10 cellular contexts compared by ENCODE assay signal in genomic region chr7:81299272-81299671, GRCh38.
DNase-seq lines count a peak whose midpoint lies in the region; ATAC-seq and TF ChIP-seq lines count a peak whose summit lies in the region.
"Had no signal": no experiment of that assay in that cellular context is flagged by ENCODE, and none has a peak within 500 bp of the region (broad histone marks: within the 10 kb centered on the region; RNA-seq: fewer than 3 reads in every experiment).

No MANE protein-coding gene starts in this region.

- no peaks in the 10 kb centered on the region for H3K27me3 ChIP-seq in fibroblast of lung (ENCODE audit: control insufficient read depth, insufficient read depth, low read length)
- H3K27me3 ChIP-seq in smooth muscle cell (ENCODE audit: low read depth) = no peaks in the 10 kb centered on the region

- no peaks in the 10 kb centered on the region for H3K27me3 Mint-ChIP-seq in activated CD8-positive, alpha-beta T cell treated with anti-CD3 and anti-CD28 coated beads, Interleukin-2, amount 10 ng/mL, durations not matched to agents 7 days and 5 days (ENCODE audit: low read depth)
- H3K27me3 Mint-ChIP-seq: activated CD4-positive, alpha-beta T cell treated with anti-CD3 and anti-CD28 coated beads, Interleukin-2, amount 10 ng/mL, durations not matched to agents 24 days and 14 days; dendritic cell treated with granulocyte-macrophage colony-stimulating factor and Interleukin-4, amounts not matched to agents 40 ng/mL and 50 ng/mL, for 4 days had no signal

- ATAC-seq in HG03175 (IDR thresholded peaks at IDR 0.05; ENCODE audit: unreplicated experiment) = no peak
- no peak for ATAC-seq in activated CD8-positive, alpha-beta T cell treated with anti-CD3 and anti-CD28 coated beads, Interleukin-2, amount 10 ng/mL, durations not matched to agents 7 days and 5 days

- no peak overlapping the region for H3K27ac Mint-ChIP-seq in activated CD8-positive, alpha-beta T cell treated with anti-CD3 and anti-CD28 coated beads, Interleukin-2, amount 10 ng/mL, durations not matched to agents 7 days and 5 days
- H3K27ac Mint-ChIP-seq: activated CD4-positive, alpha-beta T cell treated with anti-CD3 and anti-CD28 coated beads, Interleukin-2, amount 10 ng/mL, durations not matched to agents 24 days and 14 days; dendritic cell treated with granulocyte-macrophage colony-stimulating factor and Interleukin-4, amounts not matched to agents 40 ng/mL and 50 ng/mL, for 4 days had no signal

- no peak overlapping the region for H3K9ac ChIP-seq in fibroblast of lung (ENCODE audit: insufficient read depth, low read length)
- H3K9ac ChIP-seq in smooth muscle cell (ENCODE audit: low read depth) = peak overlapping the region; percentile 22

- H3K4me3 Mint-ChIP-seq in activated CD8-positive, alpha-beta T cell treated with anti-CD3 and anti-CD28 coated beads, Interleukin-2, amount 10 ng/mL, durations not matched to agents 7 days and 5 days = no peak overlapping the region
- H3K4me3 Mint-ChIP-seq: activated CD4-positive, alpha-beta T cell treated with anti-CD3 and anti-CD28 coated beads, Interleukin-2, amount 10 ng/mL, durations not matched to agents 24 days and 14 days; dendritic cell treated with granulocyte-macrophage colony-stimulating factor and Interleukin-4, amounts not matched to agents 40 ng/mL and 50 ng/mL, for 4 days had no signal

- H3K4me1 Mint-ChIP-seq in activated CD8-positive, alpha-beta T cell treated with anti-CD3 and anti-CD28 coated beads, Interleukin-2, amount 10 ng/mL, durations not matched to agents 7 days and 5 days (ENCODE audit: low read depth) = no peaks in the 10 kb centered on the region
- H3K4me1 Mint-ChIP-seq: activated CD4-positive, alpha-beta T cell treated with anti-CD3 and anti-CD28 coated beads, Interleukin-2, amount 10 ng/mL, durations not matched to agents 24 days and 14 days had no signal

- 0% methylated on average over 3 of the region's 3 CpGs for WGBS in smooth muscle cell (ENCODE audit: low lambda C conversion rate)

- H2AFZ ChIP-seq in fibroblast of lung (ENCODE audit: low read length) = no peak overlapping the region
- H2AFZ ChIP-seq in smooth muscle cell (ENCODE audit: low read depth) = peak overlapping the region; percentile 1

- H3K4me1 ChIP-seq in fibroblast of lung (ENCODE audit: control insufficient read depth, extremely low read depth, insufficient read depth, low read length) = peaks cover 11% of the 10 kb centered on the region
- H3K4me1 ChIP-seq in smooth muscle cell (ENCODE audit: low read depth) = peaks cover 4% of the 10 kb centered on the region

- H3K4me3 ChIP-seq in fibroblast of lung (replicated peaks in 1 of 4; ENCODE audit: control extremely low read depth in 1 of 4, insufficient read depth in 1 of 4, low read depth in 3 of 4, low read length in 4 of 4) = no peak overlapping the region
- H3K4me3 ChIP-seq in smooth muscle cell = peak overlapping the region; percentile 9

- POLR2A ChIA-PET in activated CD8-positive, alpha-beta T cell treated with anti-CD3 and anti-CD28 coated beads, Interleukin-2, amount 10 ng/mL, durations not matched to agents 7 days and 5 days (lab: Charles Lee) = no interaction called here

- H3K9me3 ChIP-seq in fibroblast of lung (ENCODE audit: control insufficient read depth, insufficient read depth, low read depth, low read length) = no peaks in the 10 kb centered on the region
- H3K9me3 ChIP-seq in smooth muscle cell (replicated peaks; ENCODE audit: low read depth) = no peaks in the 10 kb centered on the region

- no peaks in the 10 kb centered on the region for H3K9me3 Mint-ChIP-seq in activated CD8-positive, alpha-beta T cell treated with anti-CD3 and anti-CD28 coated beads, Interleukin-2, amount 10 ng/mL, durations not matched to agents 7 days and 5 days (ENCODE audit: insufficient read depth)
- H3K9me3 Mint-ChIP-seq: activated CD4-positive, alpha-beta T cell treated with anti-CD3 and anti-CD28 coated beads, Interleukin-2, amount 10 ng/mL, durations not matched to agents 24 days and 14 days; dendritic cell treated with granulocyte-macrophage colony-stimulating factor and Interleukin-4, amounts not matched to agents 40 ng/mL and 50 ng/mL, for 4 days had no signal

- H3K4me2 ChIP-seq in fibroblast of lung (ENCODE audit: extremely low read depth, insufficient read depth, low read length) = peak overlapping the region; percentile 67
- peak overlapping the region; percentile 75 for H3K4me2 ChIP-seq in smooth muscle cell

- no peaks in the 10 kb centered on the region for H3K36me3 Mint-ChIP-seq in activated CD8-positive, alpha-beta T cell treated with anti-CD3 and anti-CD28 coated beads, Interleukin-2, amount 10 ng/mL, durations not matched to agents 7 days and 5 days (ENCODE audit: low read depth)

- DNase-seq in HCEC 1CT (peak; percentile 98), RKO (ENCODE audit: low spot score) (peak; percentile 51), fibroblast of lung (ENCODE audit: low read depth in 2 of 2) (peak; percentile 96 to 98), smooth muscle cell (lab: John Stamatoyannopoulos, UW; ENCODE audit: unreplicated experiment) (no peak)
- no peak for DNase-seq in activated CD8-positive, alpha-beta T cell treated with anti-CD3 and anti-CD28 coated beads, Interleukin-2, amount 10 ng/mL, durations not matched to agents 7 days and 5 days
- DNase-seq in stimulated activated CD4-positive, alpha-beta T cell treated with anti-CD3 and anti-CD28 coated beads, Interleukin-2, amount 100 ng/mL, for 24 hours = no peak
- DNase-seq: activated CD4-positive, alpha-beta T cell treated with anti-CD3 and anti-CD28 coated beads, Interleukin-2, amount 10 ng/mL, durations not matched to agents 24 days and 14 days; NCI-H2029 treated with DMSO at 0.1 percent for 48 hours had no signal

- H4K20me1 ChIP-seq in fibroblast of lung (ENCODE audit: control insufficient read depth, extremely low read depth, insufficient read depth, low read length) = no peaks in the 10 kb centered on the region
- no peaks in the 10 kb centered on the region for H4K20me1 ChIP-seq in smooth muscle cell (ENCODE audit: low read depth)

- H3K27ac ChIP-seq in fibroblast of lung (ENCODE audit: insufficient read depth, low read length) (peak overlapping the region; percentile 19), smooth muscle cell (ENCODE audit: low read depth) (peak overlapping the region; percentile 84)

- H3F3A ChIP-seq in smooth muscle cell (ENCODE audit: low read depth) = no peaks in the 10 kb centered on the region

- CTCF ChIA-PET in activated CD8-positive, alpha-beta T cell treated with anti-CD3 and anti-CD28 coated beads, Interleukin-2, amount 10 ng/mL, durations not matched to agents 7 days and 5 days (lab: Charles Lee) = no interaction called here

- TF ChIP-seq CTCF in fibroblast of lung (conservative IDR thresholded peaks at IDR 0.05 in 1 of 2, IDR thresholded peaks at IDR 0.05 in 1 of 2; ENCODE audit: low read depth in 1 of 2, low read length in 2 of 2) (no peak), smooth muscle cell (IDR thresholded peaks at IDR 0.05; ENCODE audit: borderline replicate concordance, insufficient read depth, poor library complexity, severe bottlenecking) (no peak)

- H3K36me3 ChIP-seq in fibroblast of lung (ENCODE audit: control insufficient read depth, insufficient read depth, low read length) (no peaks in the 10 kb centered on the region), smooth muscle cell (ENCODE audit: low read depth) (no peaks in the 10 kb centered on the region)

- H3K79me2 ChIP-seq in fibroblast of lung (ENCODE audit: control insufficient read depth, insufficient read depth, low read length) = no peaks in the 10 kb centered on the region
- no peaks in the 10 kb centered on the region for H3K79me2 ChIP-seq in smooth muscle cell (ENCODE audit: low read depth)

Comparison
In these comparisons a context has a peak if more than half of its experiments do, and no peak if none do; other contexts are left out.
1. DNase-seq: peak in HCEC 1CT (single experiment), RKO (single experiment) and fibroblast of lung (2 of 2); none in smooth muscle cell (single experiment), activated CD8-positive, alpha-beta T cell treated with anti-CD3 and anti-CD28 coated beads, Interleukin-2, amount 10 ng/mL, durations not matched to agents 7 days and 5 days (single experiment) and stimulated activated CD4-positive, alpha-beta T cell treated with anti-CD3 and anti-CD28 coated beads, Interleukin-2, amount 100 ng/mL, for 24 hours (0 of 2).